Comparison of ENCODE assay signal across 8 cellular contexts in genomic region chr12:69290545-69291277, GRCh38. TPM values are rescaled to one million over a fixed set of nuclear protein-coding genes. Genes with fewer than 3 reads are reported as not detected.
DNase-seq lines count a peak whose midpoint lies in the region; ATAC-seq and TF ChIP-seq lines count a peak whose summit lies in the region.

No MANE protein-coding gene starts in this region.

- no peak overlapping the region for H3K4me2 ChIP-seq in trophoblast cell (ENCODE audit: low read length)

- peaks cover 26% of the 10 kb centered on the region for H3K27me3 Mint-ChIP-seq in activated T-helper 17 cell treated with anti-CD3 and anti-CD28 coated beads, Interleukin-2, amount 50 U/mL, for 72 hours

- H3K36me3 Mint-ChIP-seq in activated T-helper 17 cell treated with anti-CD3 and anti-CD28 coated beads, Interleukin-2, amount 50 U/mL, for 72 hours (ENCODE audit: low read depth) = no peaks in the 10 kb centered on the region

- no peaks in the 10 kb centered on the region for H3K4me1 Mint-ChIP-seq in activated T-helper 17 cell treated with anti-CD3 and anti-CD28 coated beads, Interleukin-2, amount 50 U/mL, for 72 hours

- no peak overlapping the region for H3K18ac ChIP-seq in trophoblast cell (ENCODE audit: low read length)

- no peak overlapping the region for H3K4me3 ChIP-seq in trophoblast cell (ENCODE audit: low read depth, low read length)
- H3K4me3 ChIP-seq in upper lobe of right lung = no peak overlapping the region

- no peaks in the 10 kb centered on the region for H3K79me1 ChIP-seq in trophoblast cell (ENCODE audit: low read length)

- peak; percentile 99 for ATAC-seq in activated T-helper 17 cell treated with anti-CD3 and anti-CD28 coated beads, Interleukin-2, amount 50 U/mL, for 72 hours (replicated peaks)
- ATAC-seq in upper lobe of right lung = peak; percentile 100

- no peak overlapping the region for H3K14ac ChIP-seq in trophoblast cell (ENCODE audit: low read length)

- no peaks in the 10 kb centered on the region for H3K27me3 ChIP-seq in trophoblast cell (ENCODE audit: insufficient read depth, low read length)
- H3K27me3 ChIP-seq in upper lobe of right lung = no peaks in the 10 kb centered on the region

- peak; percentile 69 for DNase-seq in GM10266 (ENCODE audit: extremely low spot score)
- DNase-seq in HCEC 1CT = peak; percentile 74
- DNase-seq in M059J (ENCODE audit: low read depth) = peak; percentile 71
- DNase-seq in SHP77 (lab: John Stamatoyannopoulos, UW) = peak; percentile 44 to 61
- peak; percentile 75 for DNase-seq in germinal center (ENCODE audit: low spot score)
- DNase-seq in trophoblast cell = peak; percentile 86 to 91
- DNase-seq in upper lobe of right lung = peak; percentile 73

- no peak overlapping the region for H2BK120ac ChIP-seq in trophoblast cell (ENCODE audit: insufficient read depth, low read length, poor library complexity)

- H3K36me3 ChIP-seq in trophoblast cell (ENCODE audit: control insufficient read depth in 1 of 2, insufficient read depth in 2 of 2, low read length in 2 of 2) (no peaks in the 10 kb centered on the region), upper lobe of right lung (no peaks in the 10 kb centered on the region)

- no peak overlapping the region for H4K12ac ChIP-seq in trophoblast cell (ENCODE audit: low read depth, low read length)

- no peak overlapping the region for H3K4me3 Mint-ChIP-seq in activated T-helper 17 cell treated with anti-CD3 and anti-CD28 coated beads, Interleukin-2, amount 50 U/mL, for 72 hours

- H3K4me1 ChIP-seq in trophoblast cell (ENCODE audit: control insufficient read depth in 1 of 2, insufficient read depth in 2 of 2, low read length in 2 of 2) (no peaks in the 10 kb centered on the region), upper lobe of right lung (no peaks in the 10 kb centered on the region)

- H3K9me3 ChIP-seq in trophoblast cell (ENCODE audit: insufficient read depth, low read depth, low read length) (no peaks in the 10 kb centered on the region), upper lobe of right lung (no peaks in the 10 kb centered on the region)

- H4K8ac ChIP-seq in trophoblast cell (ENCODE audit: low read depth, low read length) = no peak overlapping the region

- peak; percentile 90 for TF ChIP-seq CTCF in GM10266 (IDR thresholded peaks at IDR 0.05; ENCODE audit: control insufficient read depth, insufficient read depth, low read depth, missing control alignments)
- peak; percentile 85 for TF ChIP-seq CTCF in upper lobe of right lung (IDR thresholded peaks at IDR 0.05)

- no peak overlapping the region for H3K9ac ChIP-seq in trophoblast cell (ENCODE audit: low read length)

- H3K23ac ChIP-seq in trophoblast cell (ENCODE audit: low read length) = no peak overlapping the region

- H3K9me3 Mint-ChIP-seq in activated T-helper 17 cell treated with anti-CD3 and anti-CD28 coated beads, Interleukin-2, amount 50 U/mL, for 72 hours = no peaks in the 10 kb centered on the region

- no CpG with 5 or more reads among the region's 9 CpGs for WGBS in trophoblast cell (ENCODE audit: extremely low coverage, insufficient coverage, insufficient read length)

- no peaks in the 10 kb centered on the region for H3K79me2 ChIP-seq in trophoblast cell (ENCODE audit: control insufficient read depth, insufficient read depth, low read length, poor library complexity)

- H2BK12ac ChIP-seq in trophoblast cell (ENCODE audit: low read length) = no peak overlapping the region

- H3K27ac ChIP-seq in trophoblast cell (ENCODE audit: low read depth, low read length) (no peak overlapping the region), upper lobe of right lung (no peak overlapping the region)

- intact Hi-C loops in upper lobe of right lung (cut with DNase I) = no loop called here

- H4K91ac ChIP-seq in trophoblast cell (ENCODE audit: low read depth, low read length) = no peak overlapping the region

- H2BK5ac ChIP-seq in trophoblast cell (ENCODE audit: low read depth, low read length, poor library complexity) = no peak overlapping the region

- H3K4ac ChIP-seq in trophoblast cell (ENCODE audit: low read depth, low read length) = no peak overlapping the region

- H2AFZ ChIP-seq in trophoblast cell (ENCODE audit: insufficient read depth, low read length, poor library complexity) = no peak overlapping the region

- no peak overlapping the region for H3K27ac Mint-ChIP-seq in activated T-helper 17 cell treated with anti-CD3 and anti-CD28 coated beads, Interleukin-2, amount 50 U/mL, for 72 hours

- H2AK5ac ChIP-seq in trophoblast cell (ENCODE audit: low read length) = no peak overlapping the region

RNA-seq across cellular contexts. Expression of gene CPSF6, which starts 51.3 kb away (rescaled TPM):
- total RNA-seq in M059J (2014; rRNA removed; shearing (Covaris generic)) = 18.3 and 31.9 TPM in 2 replicates
- total RNA-seq in activated T-helper 17 cell treated with anti-CD3 and anti-CD28 coated beads, Interleukin-2, amount 50 U/mL, for 72 hours = 10 to 100 TPM; 66.3 to 91.8 TPM
- polyA plus RNA-seq in trophoblast cell (2013) = 48.6 and 50.7 TPM in 2 replicates
- total RNA-seq in upper lobe of right lung = 53.4 TPM

RNA-seq across cellular contexts. Expression of gene LYZ, which starts 57.5 kb away (rescaled TPM):
- total RNA-seq in M059J (2014; rRNA removed; shearing (Covaris generic)) = not detected in 2 replicates
- under 1 TPM in 1 of 2 donors, not detected in 1; 0.26 TPM for total RNA-seq in activated T-helper 17 cell treated with anti-CD3 and anti-CD28 coated beads, Interleukin-2, amount 50 U/mL, for 72 hours
- 0.04 and 0.10 TPM in 2 replicates for polyA plus RNA-seq in trophoblast cell (2013)
- 1,056 TPM for total RNA-seq in upper lobe of right lung

Comparison
In these comparisons a context has a peak if more than half of its experiments do, and no peak if none do; other contexts are left out.
1. RNA of gene LYZ, which starts 57.5 kb away (total RNA-seq): 1,056 TPM in upper lobe of right lung (single experiment); 0.26 TPM in activated T-helper 17 cell treated with anti-CD3 and anti-CD28 coated beads, Interleukin-2, amount 50 U/mL, for 72 hours and not detected in M059J; every median in the first group is over 100 times any median in the second.
2. Peak in every context shown above with its lines, with median percentiles within 50 percentile points of each other: DNase-seq.